1 cellular context compared by ENCODE assay signal in genomic region chr5:172166030-172166429, GRCh38.
TF ChIP-seq lines count a peak whose summit lies in the region.

No MANE protein-coding gene starts in this region.

TF ChIP-seq in WTC11, 78 proteins besides CTCF, POLR2A, EP300 and RAD21 (continued from another document):
- TF ChIP-seq NFATC4 (CRISPR knock-in tag; IDR thresholded peaks at IDR 0.05) (no peak), ATF2 (CRISPR knock-in tag; IDR thresholded peaks at IDR 0.05; ENCODE audit: borderline replicate concordance, low read depth) (no peak), FOXK1 (CRISPR knock-in tag; IDR thresholded peaks at IDR 0.05) (no peak), MXD4 (CRISPR knock-in tag; IDR thresholded peaks at IDR 0.05; ENCODE audit: borderline replicate concordance) (no peak), ZNF219 (CRISPR knock-in tag; IDR thresholded peaks at IDR 0.05; ENCODE audit: borderline replicate concordance) (no peak), KAT7 (CRISPR knock-in tag; IDR thresholded peaks at IDR 0.05; ENCODE audit: borderline replicate concordance) (no peak)
